Comparison of ENCODE assay signal across 1 cellular context in the genomic region with DNA sequence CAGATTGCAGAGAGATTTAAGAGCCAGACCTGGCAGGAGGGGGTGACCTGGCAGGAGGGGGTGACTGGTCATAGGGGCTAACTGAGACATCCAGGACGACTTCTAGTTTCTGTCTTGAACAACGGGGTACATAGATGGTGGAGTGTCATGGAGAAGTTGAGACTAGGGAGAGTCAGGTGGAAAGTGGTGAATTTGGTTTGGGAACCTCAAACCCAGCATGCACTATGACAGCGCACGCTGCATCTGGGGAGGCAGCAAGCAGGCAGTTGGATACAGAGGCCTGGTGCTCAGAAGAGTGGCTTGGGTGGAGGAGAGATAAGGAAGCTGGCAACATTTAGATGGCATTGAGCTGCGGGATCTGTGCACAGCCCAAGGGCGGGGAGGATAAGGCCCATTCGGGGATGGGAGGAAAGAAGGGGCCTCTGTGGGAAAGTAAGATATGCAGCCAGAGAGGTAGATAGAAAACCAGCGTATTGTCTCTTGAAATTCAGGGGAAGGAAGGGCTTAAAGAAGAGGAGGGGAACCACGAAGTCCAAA.
TF ChIP-seq lines count a peak whose summit lies in the region.

No MANE protein-coding gene starts in this region.

TF ChIP-seq in GM23338, 12 proteins besides CTCF, POLR2A, EP300 and RAD21:
- TF ChIP-seq, protein P1, sequence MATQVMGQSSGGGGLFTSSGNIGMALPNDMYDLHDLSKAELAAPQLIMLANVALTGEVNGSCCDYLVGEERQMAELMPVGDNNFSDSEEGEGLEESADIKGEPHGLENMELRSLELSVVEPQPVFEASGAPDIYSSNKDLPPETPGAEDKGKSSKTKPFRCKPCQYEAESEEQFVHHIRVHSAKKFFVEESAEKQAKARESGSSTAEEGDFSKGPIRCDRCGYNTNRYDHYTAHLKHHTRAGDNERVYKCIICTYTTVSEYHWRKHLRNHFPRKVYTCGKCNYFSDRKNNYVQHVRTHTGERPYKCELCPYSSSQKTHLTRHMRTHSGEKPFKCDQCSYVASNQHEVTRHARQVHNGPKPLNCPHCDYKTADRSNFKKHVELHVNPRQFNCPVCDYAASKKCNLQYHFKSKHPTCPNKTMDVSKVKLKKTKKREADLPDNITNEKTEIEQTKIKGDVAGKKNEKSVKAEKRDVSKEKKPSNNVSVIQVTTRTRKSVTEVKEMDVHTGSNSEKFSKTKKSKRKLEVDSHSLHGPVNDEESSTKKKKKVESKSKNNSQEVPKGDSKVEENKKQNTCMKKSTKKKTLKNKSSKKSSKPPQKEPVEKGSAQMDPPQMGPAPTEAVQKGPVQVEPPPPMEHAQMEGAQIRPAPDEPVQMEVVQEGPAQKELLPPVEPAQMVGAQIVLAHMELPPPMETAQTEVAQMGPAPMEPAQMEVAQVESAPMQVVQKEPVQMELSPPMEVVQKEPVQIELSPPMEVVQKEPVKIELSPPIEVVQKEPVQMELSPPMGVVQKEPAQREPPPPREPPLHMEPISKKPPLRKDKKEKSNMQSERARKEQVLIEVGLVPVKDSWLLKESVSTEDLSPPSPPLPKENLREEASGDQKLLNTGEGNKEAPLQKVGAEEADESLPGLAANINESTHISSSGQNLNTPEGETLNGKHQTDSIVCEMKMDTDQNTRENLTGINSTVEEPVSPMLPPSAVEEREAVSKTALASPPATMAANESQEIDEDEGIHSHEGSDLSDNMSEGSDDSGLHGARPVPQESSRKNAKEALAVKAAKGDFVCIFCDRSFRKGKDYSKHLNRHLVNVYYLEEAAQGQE (IDR thresholded peaks at IDR 0.05; ENCODE audit: unreplicated experiment): no peak
- TF ChIP-seq POLR2AphosphoS5 (IDR thresholded peaks at IDR 0.05; ENCODE audit: low read depth) (no peak), JUNB (IDR thresholded peaks at IDR 0.05; ENCODE audit: unreplicated experiment) (no peak), ZNF114 (CRISPR knock-in tag; IDR thresholded peaks at IDR 0.05) (no peak), EZH2 (IDR thresholded peaks at IDR 0.05; ENCODE audit: low read depth, unreplicated experiment) (no peak), CREB1 (CRISPR knock-in tag; IDR thresholded peaks at IDR 0.05; ENCODE audit: low read depth) (no peak), STAT1 (IDR thresholded peaks at IDR 0.05; ENCODE audit: unreplicated experiment) (no peak), NANOG (IDR thresholded peaks at IDR 0.05; ENCODE audit: borderline replicate concordance) (no peak), ZNF331 (CRISPR knock-in tag; IDR thresholded peaks at IDR 0.05; ENCODE audit: low read depth) (no peak), EZH2phosphoT487 (IDR thresholded peaks at IDR 0.05; ENCODE audit: unreplicated experiment) (no peak)
- TF ChIP-seq, protein P2, sequence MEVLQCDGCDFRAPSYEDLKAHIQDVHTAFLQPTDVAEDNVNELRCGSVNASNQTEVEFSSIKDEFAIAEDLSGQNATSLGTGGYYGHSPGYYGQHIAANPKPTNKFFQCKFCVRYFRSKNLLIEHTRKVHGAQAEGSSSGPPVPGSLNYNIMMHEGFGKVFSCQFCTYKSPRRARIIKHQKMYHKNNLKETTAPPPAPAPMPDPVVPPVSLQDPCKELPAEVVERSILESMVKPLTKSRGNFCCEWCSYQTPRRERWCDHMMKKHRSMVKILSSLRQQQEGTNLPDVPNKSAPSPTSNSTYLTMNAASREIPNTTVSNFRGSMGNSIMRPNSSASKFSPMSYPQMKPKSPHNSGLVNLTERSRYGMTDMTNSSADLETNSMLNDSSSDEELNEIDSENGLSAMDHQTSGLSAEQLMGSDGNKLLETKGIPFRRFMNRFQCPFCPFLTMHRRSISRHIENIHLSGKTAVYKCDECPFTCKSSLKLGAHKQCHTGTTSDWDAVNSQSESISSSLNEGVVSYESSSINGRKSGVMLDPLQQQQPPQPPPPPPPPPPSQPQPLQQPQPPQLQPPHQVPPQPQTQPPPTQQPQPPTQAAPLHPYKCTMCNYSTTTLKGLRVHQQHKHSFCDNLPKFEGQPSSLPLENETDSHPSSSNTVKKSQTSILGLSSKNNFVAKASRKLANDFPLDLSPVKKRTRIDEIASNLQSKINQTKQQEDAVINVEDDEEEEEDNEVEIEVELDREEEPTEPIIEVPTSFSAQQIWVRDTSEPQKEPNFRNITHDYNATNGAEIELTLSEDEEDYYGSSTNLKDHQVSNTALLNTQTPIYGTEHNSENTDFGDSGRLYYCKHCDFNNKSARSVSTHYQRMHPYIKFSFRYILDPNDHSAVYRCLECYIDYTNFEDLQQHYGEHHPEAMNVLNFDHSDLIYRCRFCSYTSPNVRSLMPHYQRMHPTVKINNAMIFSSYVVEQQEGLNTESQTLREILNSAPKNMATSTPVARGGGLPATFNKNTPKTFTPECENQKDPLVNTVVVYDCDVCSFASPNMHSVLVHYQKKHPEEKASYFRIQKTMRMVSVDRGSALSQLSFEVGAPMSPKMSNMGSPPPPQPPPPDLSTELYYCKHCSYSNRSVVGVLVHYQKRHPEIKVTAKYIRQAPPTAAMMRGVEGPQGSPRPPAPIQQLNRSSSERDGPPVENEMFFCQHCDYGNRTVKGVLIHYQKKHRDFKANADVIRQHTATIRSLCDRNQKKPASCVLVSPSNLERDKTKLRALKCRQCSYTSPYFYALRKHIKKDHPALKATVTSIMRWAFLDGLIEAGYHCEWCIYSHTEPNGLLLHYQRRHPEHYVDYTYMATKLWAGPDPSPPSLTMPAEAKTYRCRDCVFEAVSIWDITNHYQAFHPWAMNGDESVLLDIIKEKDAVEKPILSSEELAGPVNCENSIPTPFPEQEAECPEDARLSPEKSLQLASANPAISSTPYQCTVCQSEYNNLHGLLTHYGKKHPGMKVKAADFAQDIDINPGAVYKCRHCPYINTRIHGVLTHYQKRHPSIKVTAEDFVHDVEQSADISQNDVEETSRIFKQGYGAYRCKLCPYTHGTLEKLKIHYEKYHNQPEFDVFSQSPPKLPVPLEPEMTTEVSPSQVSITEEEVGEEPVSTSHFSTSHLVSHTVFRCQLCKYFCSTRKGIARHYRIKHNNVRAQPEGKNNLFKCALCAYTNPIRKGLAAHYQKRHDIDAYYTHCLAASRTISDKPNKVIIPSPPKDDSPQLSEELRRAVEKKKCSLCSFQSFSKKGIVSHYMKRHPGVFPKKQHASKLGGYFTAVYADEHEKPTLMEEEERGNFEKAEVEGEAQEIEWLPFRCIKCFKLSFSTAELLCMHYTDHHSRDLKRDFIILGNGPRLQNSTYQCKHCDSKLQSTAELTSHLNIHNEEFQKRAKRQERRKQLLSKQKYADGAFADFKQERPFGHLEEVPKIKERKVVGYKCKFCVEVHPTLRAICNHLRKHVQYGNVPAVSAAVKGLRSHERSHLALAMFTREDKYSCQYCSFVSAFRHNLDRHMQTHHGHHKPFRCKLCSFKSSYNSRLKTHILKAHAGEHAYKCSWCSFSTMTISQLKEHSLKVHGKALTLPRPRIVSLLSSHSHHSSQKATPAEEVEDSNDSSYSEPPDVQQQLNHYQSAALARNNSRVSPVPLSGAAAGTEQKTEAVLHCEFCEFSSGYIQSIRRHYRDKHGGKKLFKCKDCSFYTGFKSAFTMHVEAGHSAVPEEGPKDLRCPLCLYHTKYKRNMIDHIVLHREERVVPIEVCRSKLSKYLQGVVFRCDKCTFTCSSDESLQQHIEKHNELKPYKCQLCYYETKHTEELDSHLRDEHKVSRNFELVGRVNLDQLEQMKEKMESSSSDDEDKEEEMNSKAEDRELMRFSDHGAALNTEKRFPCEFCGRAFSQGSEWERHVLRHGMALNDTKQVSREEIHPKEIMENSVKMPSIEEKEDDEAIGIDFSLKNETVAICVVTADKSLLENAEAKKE (CRISPR knock-in tag; IDR thresholded peaks at IDR 0.05): no peak
- TF ChIP-seq, protein P3, sequence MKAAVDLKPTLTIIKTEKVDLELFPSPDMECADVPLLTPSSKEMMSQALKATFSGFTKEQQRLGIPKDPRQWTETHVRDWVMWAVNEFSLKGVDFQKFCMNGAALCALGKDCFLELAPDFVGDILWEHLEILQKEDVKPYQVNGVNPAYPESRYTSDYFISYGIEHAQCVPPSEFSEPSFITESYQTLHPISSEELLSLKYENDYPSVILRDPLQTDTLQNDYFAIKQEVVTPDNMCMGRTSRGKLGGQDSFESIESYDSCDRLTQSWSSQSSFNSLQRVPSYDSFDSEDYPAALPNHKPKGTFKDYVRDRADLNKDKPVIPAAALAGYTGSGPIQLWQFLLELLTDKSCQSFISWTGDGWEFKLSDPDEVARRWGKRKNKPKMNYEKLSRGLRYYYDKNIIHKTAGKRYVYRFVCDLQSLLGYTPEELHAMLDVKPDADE (IDR thresholded peaks at IDR 0.05): no peak
